In the genomic region with DNA sequence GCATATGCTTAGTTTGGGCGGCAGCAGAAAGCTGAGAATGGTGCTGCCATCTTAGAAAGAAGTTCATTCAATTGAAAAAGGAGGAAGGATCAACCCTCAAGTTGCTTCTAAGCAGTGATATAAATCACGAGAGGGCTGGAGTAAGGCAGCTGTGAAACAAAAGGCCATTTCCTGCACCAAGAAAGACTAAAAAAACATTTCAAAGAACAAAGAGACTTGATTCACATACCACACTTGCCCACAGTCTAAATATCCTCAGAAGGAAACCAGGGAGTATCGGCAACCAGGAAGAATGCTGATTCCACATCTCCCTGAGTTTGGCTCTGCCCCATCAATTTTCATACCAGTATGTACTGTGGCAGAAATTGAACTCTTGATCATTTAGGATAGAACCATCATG, we compare ENCODE assay signal across 18 cellular contexts.
A peak's percentile ranks its signal among the peaks of the same experiment; 100 is the strongest.
DNase-seq lines count a peak whose midpoint lies in the region; TF ChIP-seq lines count a peak whose summit lies in the region.
"Had no signal": no experiment of that assay in that cellular context is flagged by ENCODE, and none has a peak within 500 bp of the region (broad histone marks: within the 10 kb centered on the region; RNA-seq: fewer than 3 reads in every experiment).

No MANE protein-coding gene starts in this region.

- H3K4me3 ChIP-seq in thyroid gland (replicated peaks in 1 of 3), result no peak overlapping the region
- H3K4me3 ChIP-seq: A549 had no signal

- no peak overlapping the region for H3K27ac ChIP-seq in thyroid gland
- H3K27ac ChIP-seq: 22Rv1, A549, C4-2B, HL-60 had no signal

- H3K27me3 Mint-ChIP-seq in activated naive CD4-positive, alpha-beta T cell treated with anti-CD3 and anti-CD28 coated beads, Interleukin-2, amount 10 ng/mL, durations not matched to agents 7 days and 5 days, result peaks cover 4% of the 10 kb centered on the region
- H3K27me3 Mint-ChIP-seq in endothelial cell (ENCODE audit: unreplicated experiment), result no peaks in the 10 kb centered on the region
- H3K27me3 Mint-ChIP-seq: CD4-positive, alpha-beta T cell had no signal

- H3K27ac Mint-ChIP-seq in activated naive CD4-positive, alpha-beta T cell treated with anti-CD3 and anti-CD28 coated beads, Interleukin-2, amount 10 ng/mL, durations not matched to agents 7 days and 5 days, result peak overlapping the region; percentile 9
- peak overlapping the region; percentile 65 for H3K27ac Mint-ChIP-seq in endothelial cell (ENCODE audit: unreplicated experiment)
- H3K27ac Mint-ChIP-seq: CD4-positive, alpha-beta T cell; H9 had no signal

- no peak for DNase-seq in activated naive CD4-positive, alpha-beta T cell treated with anti-CD3 and anti-CD28 coated beads, Interleukin-2, amount 10 ng/mL, durations not matched to agents 7 days and 5 days
- DNase-seq in activated naive CD4-positive, alpha-beta T cell treated with Interleukin-2 at 50 U/mL for 16 hours, result no peak
- DNase-seq in endothelial cell (ENCODE audit: low spot score) (no peak), myocyte (ENCODE audit: low read depth) (peak; percentile 21), thyroid gland (no peak), T-helper 1 cell (no peak), posterior cingulate gyrus (no peak)
- DNase-seq in stimulated activated CD4-positive, alpha-beta T cell treated with anti-CD3 and anti-CD28 coated beads, Interleukin-4, amount 100 ng/mL, for 24 hours, result no peak
- DNase-seq: AML-193; Caco-2; CD4-positive, alpha-beta T cell; GOT3; H9; IMR-90 had no signal

- H3K4me3 Mint-ChIP-seq in activated naive CD4-positive, alpha-beta T cell treated with anti-CD3 and anti-CD28 coated beads, Interleukin-2, amount 10 ng/mL, durations not matched to agents 7 days and 5 days, result no peak overlapping the region
- H3K4me3 Mint-ChIP-seq in endothelial cell (ENCODE audit: unreplicated experiment), result no peak overlapping the region
- H3K4me3 Mint-ChIP-seq: CD4-positive, alpha-beta T cell; H9 had no signal

- H3K36me3 ChIP-seq in thyroid gland, result no peaks in the 10 kb centered on the region

- no peaks in the 10 kb centered on the region for H3K36me3 Mint-ChIP-seq in activated naive CD4-positive, alpha-beta T cell treated with anti-CD3 and anti-CD28 coated beads, Interleukin-2, amount 10 ng/mL, durations not matched to agents 7 days and 5 days
- no peaks in the 10 kb centered on the region for H3K36me3 Mint-ChIP-seq in endothelial cell (ENCODE audit: low read depth, unreplicated experiment)

- TF ChIP-seq POLR2A in thyroid gland (IDR thresholded peaks at IDR 0.05), result no peak

- CTCF ChIA-PET in activated naive CD4-positive, alpha-beta T cell treated with anti-CD3 and anti-CD28 coated beads, Interleukin-2, amount 10 ng/mL, durations not matched to agents 7 days and 5 days (lab: Charles Lee), result no interaction called here

- intact Hi-C loops in thyroid gland (cut with DNase I) (no loop called here), posterior cingulate gyrus (cut with DNase I) (no loop called here)

- WGBS in thyroid gland, 2 donors, result 64 to 74% methylated on average over 3 of the region's 3 CpGs

- H3K9me3 ChIP-seq in thyroid gland, result no peaks in the 10 kb centered on the region
- H3K9me3 ChIP-seq: A549, Caco-2 had no signal

- H3K4me1 ChIP-seq in thyroid gland, result no peaks in the 10 kb centered on the region
- H3K4me1 ChIP-seq: A549, Caco-2 had no signal

- H3K4me1 Mint-ChIP-seq in activated naive CD4-positive, alpha-beta T cell treated with anti-CD3 and anti-CD28 coated beads, Interleukin-2, amount 10 ng/mL, durations not matched to agents 7 days and 5 days, result peaks cover 16% of the 10 kb centered on the region
- H3K4me1 Mint-ChIP-seq in endothelial cell (ENCODE audit: unreplicated experiment), result peaks cover 34% of the 10 kb centered on the region

- TF ChIP-seq CTCF in endothelial cell (IDR thresholded peaks at IDR 0.05; ENCODE audit: unreplicated experiment), result no peak
- no peak for TF ChIP-seq CTCF in thyroid gland (IDR thresholded peaks at IDR 0.05)

- H3K27me3 ChIP-seq in thyroid gland, result no peaks in the 10 kb centered on the region

- H3K9me3 Mint-ChIP-seq in activated naive CD4-positive, alpha-beta T cell treated with anti-CD3 and anti-CD28 coated beads, Interleukin-2, amount 10 ng/mL, durations not matched to agents 7 days and 5 days, result no peaks in the 10 kb centered on the region
- no peaks in the 10 kb centered on the region for H3K9me3 Mint-ChIP-seq in endothelial cell (ENCODE audit: unreplicated experiment)
- H3K9me3 Mint-ChIP-seq: CD4-positive, alpha-beta T cell had no signal
